ENCODE assay signal across 8 cellular contexts in genomic region chr13:50123002-50123401, GRCh38.
DNase-seq lines count a peak whose midpoint lies in the region; ATAC-seq and TF ChIP-seq lines count a peak whose summit lies in the region.

No MANE protein-coding gene starts in this region.

- H3K4me3 Mint-ChIP-seq in CD4-positive, alpha-beta T cell: peak overlapping the region; percentile 93
- peak overlapping the region; percentile 93 for H3K4me3 Mint-ChIP-seq in neural crest cell

- no peak for ATAC-seq in CD4-positive, alpha-beta T cell (ENCODE audit: poor library complexity)
- ATAC-seq in HG03280 (IDR thresholded peaks at IDR 0.05; ENCODE audit: unreplicated experiment) (no peak), GM21786 (IDR thresholded peaks at IDR 0.05; ENCODE audit: unreplicated experiment) (no peak), HG03378 (IDR thresholded peaks at IDR 0.05; ENCODE audit: unreplicated experiment) (no peak), GM19328 (IDR thresholded peaks at IDR 0.05; ENCODE audit: unreplicated experiment) (no peak)

- peaks cover 19% of the 10 kb centered on the region for H3K36me3 Mint-ChIP-seq in CD4-positive, alpha-beta T cell (ENCODE audit: low read depth)
- H3K36me3 Mint-ChIP-seq in neural crest cell (ENCODE audit: low read depth): no peaks in the 10 kb centered on the region

- intact Hi-C loops in CD4-positive, alpha-beta T cell (cut with DNase I, micrococcal nuclease): loop anchor here (2.0 to 10.0 kb wide), 6 partner anchors 36 to 1702 kb away; partner anchors contain the start of genes CAB39L (in 1 of the 2), KPNA3 (in 1 of the 2) and SETDB2 (in 1 of the 2)
- intact Hi-C loops in dorsolateral prefrontal cortex (cut with DNase I): loop anchor here (2.0 to 10.0 kb wide), 3 partner anchors 282 to 678 kb away; no protein-coding TSS in a partner anchor

- no peak for DNase-seq in CD4-positive, alpha-beta T cell
- DNase-seq in NB4 (ENCODE audit: low read depth) (no peak), dorsolateral prefrontal cortex (no peak), neural crest cell (ENCODE audit: low read depth, low spot score) (no peak)

- H3K4me3 ChIP-seq in NB4 (ENCODE audit: low read depth, low read length): peak overlapping the region; percentile 84
- peak overlapping the region in 54 of 59 donors; percentile 66 to 99 (median 96) for H3K4me3 ChIP-seq in dorsolateral prefrontal cortex

- peaks cover 3% of the 10 kb centered on the region for H3K27me3 ChIP-seq in CD4-positive, alpha-beta T cell (ENCODE audit: control insufficient read depth, insufficient read depth, low read length)
- H3K27me3 ChIP-seq in dorsolateral prefrontal cortex: peaks cover 0 to 3% (median 0%) of the 10 kb centered on the region in 45 donors

- H3K27ac ChIP-seq in CD4-positive, alpha-beta T cell (ENCODE audit: low read depth, low read length): peak overlapping the region; percentile 98
- peak overlapping the region in 54 of 59 donors; percentile 55 to 100 (median 100) for H3K27ac ChIP-seq in dorsolateral prefrontal cortex

- CTCF ChIA-PET in CD4-positive, alpha-beta T cell (lab: Charles Lee): interaction anchor here (1.0 to 1.2 kb wide), 2 partner anchors 41 to 126 kb away, joined by 4 to 9 read pairs; partner anchors contain the start of gene TRIM13

- no peak for TF ChIP-seq CTCF in CD4-positive, alpha-beta T cell (IDR thresholded peaks at IDR 0.05)
- no peak for TF ChIP-seq CTCF in NB4 (IDR thresholded peaks at IDR 0.05; ENCODE audit: low read depth, low read length)
- no peak for TF ChIP-seq CTCF in dorsolateral prefrontal cortex (IDR thresholded peaks at IDR 0.05 in 54 of 56, conservative IDR thresholded peaks at IDR 0.05 in 2 of 56; ENCODE audit: low read depth in 1 of 56, partially characterized antibody in 56 of 56)
- TF ChIP-seq CTCF in neural crest cell (conservative IDR thresholded peaks at IDR 0.05): no peak

- TF ChIP-seq POLR2A in NB4 (IDR thresholded peaks at IDR 0.05; ENCODE audit: extremely low read depth, insufficient read length): no peak

- POLR2A ChIA-PET in CD4-positive, alpha-beta T cell (lab: Charles Lee): interaction anchor here (0.6 to 9.7 kb wide), 17 partner anchors 8 to 787 kb away, joined by 3 to 498 read pairs (median 33); partner anchors contain the start of genes KPNA3, RNASEH2B and TRIM13

- H3K9me3 ChIP-seq in CD4-positive, alpha-beta T cell (ENCODE audit: control insufficient read depth, low read length): no peaks in the 10 kb centered on the region

- peaks cover 50% of the 10 kb centered on the region for H3K4me1 Mint-ChIP-seq in CD4-positive, alpha-beta T cell (ENCODE audit: low read depth)
- H3K4me1 Mint-ChIP-seq in neural crest cell: peaks cover 37% of the 10 kb centered on the region

- H3K27me3 Mint-ChIP-seq in CD4-positive, alpha-beta T cell: peaks cover 13% of the 10 kb centered on the region
- peaks cover 52% of the 10 kb centered on the region for H3K27me3 Mint-ChIP-seq in neural crest cell (ENCODE audit: low read depth)

- peak overlapping the region; percentile 94 for H3K27ac Mint-ChIP-seq in CD4-positive, alpha-beta T cell
- H3K27ac Mint-ChIP-seq in neural crest cell (ENCODE audit: unreplicated experiment): no peak overlapping the region

- no peaks in the 10 kb centered on the region for H3K9me3 Mint-ChIP-seq in CD4-positive, alpha-beta T cell
- H3K9me3 Mint-ChIP-seq in neural crest cell: no peaks in the 10 kb centered on the region
